In genomic region chrX:109539007-109539406, GRCh38 we compare ENCODE assay signal across 17 cellular contexts. TPM values are rescaled to one million over a fixed set of nuclear protein-coding genes. Genes with fewer than 3 reads are reported as not detected.
"Had no signal": no experiment of that assay in that cellular context is flagged by ENCODE, and none has a peak within 500 bp of the region (broad histone marks: within the 10 kb centered on the region; RNA-seq: fewer than 3 reads in every experiment).

No MANE protein-coding gene starts in this region.

RNA-seq across cellular contexts. Expression of gene GUCY2F, which starts 57.1 kb away (rescaled TPM):
- total RNA-seq: activated naive CD4-positive, alpha-beta T cell treated with anti-CD3 and anti-CD28 coated beads for 36 hours; activated naive CD4-positive, alpha-beta T cell treated with anti-CD3 and anti-CD28 coated beads, Interleukin-2, amount 50 U/mL, for 72 hours; activated naive CD8-positive, alpha-beta T cell treated with anti-CD3 and anti-CD28 coated beads for 36 hours; activated naive CD8-positive, alpha-beta T cell treated with anti-CD3 and anti-CD28 coated beads, Interleukin-2, amount 10 ng/mL, durations not matched to agents 7 days and 5 days; activated T-cell treated with anti-CD3 and anti-CD28 coated beads, Interleukin-2, amount 50 U/mL, for 4 hours; activated T-helper 1 cell treated with anti-CD3 and anti-CD28 coated beads, Interleukin-12 subunit alpha, Interleukin-12 subunit beta, Interleukin-2, Interleukin-4 antibody, amounts not matched to agents 30 ng/mL and 10 ng/mL and 1 ng/mL, durations not matched to agents 14 hours and 24 hours and 36 hours; activated T-helper 17 cell treated with anti-CD3 and anti-CD28 coated beads, Interleukin-2, amount 50 U/mL, for 72 hours; activated T-helper 2 cell treated with anti-CD3 and anti-CD28 coated beads, Interferon-gamma antibody, Interleukin-2, Interleukin-4, amounts not matched to agents 10 μg/mL and 5 μg/mL and 100 μg/mL, durations not matched to agents 14 hours and 24 hours and 36 hours; adrenal gland; ascending aorta; astrocyte; body of pancreas; breast epithelium; cardiac muscle cell; cardiac septum had no signal
- polyA plus RNA-seq: adipose tissue, adrenal gland, aorta, cardiac muscle cell had no signal
